Comparison of ENCODE assay signal across 1 cellular context in the genomic region with DNA sequence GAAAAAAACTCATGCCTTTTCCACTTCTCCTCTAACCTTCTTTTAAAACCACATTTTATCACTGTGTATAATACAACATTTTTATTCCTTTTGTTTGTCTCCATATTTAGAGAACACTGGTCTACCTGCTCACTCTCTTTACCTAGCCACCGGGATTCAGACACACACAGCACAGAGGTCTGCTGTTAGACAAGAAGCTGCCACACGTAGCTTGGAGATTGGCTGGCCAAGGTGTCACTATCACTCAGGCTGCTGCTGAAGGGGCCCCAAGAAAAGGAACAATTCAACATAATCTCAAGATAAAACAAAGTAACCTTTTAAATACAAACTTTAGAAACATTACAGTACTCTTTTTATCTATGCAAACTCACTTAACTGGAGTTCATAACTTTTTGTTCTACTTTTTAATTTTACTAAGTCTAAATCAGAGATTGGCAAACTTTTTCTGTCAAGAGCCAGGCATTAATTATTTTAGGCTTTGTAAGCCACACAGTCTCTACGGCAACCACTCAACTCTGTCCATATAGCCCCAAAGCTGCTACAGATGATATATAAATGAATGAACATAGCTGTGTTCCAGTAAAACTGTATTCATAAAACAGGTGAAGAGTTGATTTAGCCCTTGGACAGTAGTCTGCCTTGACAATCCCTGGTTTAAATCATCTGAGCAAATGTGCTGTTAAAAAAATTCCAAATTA.
TF ChIP-seq lines count a peak whose summit lies in the region.

No MANE protein-coding gene starts in this region.

TF ChIP-seq in WTC11, 78 proteins besides CTCF, POLR2A, EP300 and RAD21 (continued from another document):
- no peak for TF ChIP-seq EMX1 (CRISPR knock-in tag; IDR thresholded peaks at IDR 0.05)
- no peak for TF ChIP-seq ESRRA (CRISPR knock-in tag; IDR thresholded peaks at IDR 0.05; ENCODE audit: borderline replicate concordance)
- no peak for TF ChIP-seq TEAD4 (CRISPR knock-in tag; IDR thresholded peaks at IDR 0.05)
- TF ChIP-seq, protein P1, sequence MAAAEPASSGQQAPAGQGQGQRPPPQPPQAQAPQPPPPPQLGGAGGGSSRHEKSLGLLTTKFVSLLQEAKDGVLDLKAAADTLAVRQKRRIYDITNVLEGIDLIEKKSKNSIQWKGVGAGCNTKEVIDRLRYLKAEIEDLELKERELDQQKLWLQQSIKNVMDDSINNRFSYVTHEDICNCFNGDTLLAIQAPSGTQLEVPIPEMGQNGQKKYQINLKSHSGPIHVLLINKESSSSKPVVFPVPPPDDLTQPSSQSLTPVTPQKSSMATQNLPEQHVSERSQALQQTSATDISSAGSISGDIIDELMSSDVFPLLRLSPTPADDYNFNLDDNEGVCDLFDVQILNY (CRISPR knock-in tag; IDR thresholded peaks at IDR 0.05) = no peak
- no peak for TF ChIP-seq GRHL2 (CRISPR knock-in tag; IDR thresholded peaks at IDR 0.05; ENCODE audit: insufficient replicate concordance, severe bottlenecking)
- TF ChIP-seq ZNF263 (CRISPR knock-in tag; IDR thresholded peaks at IDR 0.05; ENCODE audit: low read depth) = no peak
